27 cellular contexts compared by ENCODE assay signal in the genomic region with DNA sequence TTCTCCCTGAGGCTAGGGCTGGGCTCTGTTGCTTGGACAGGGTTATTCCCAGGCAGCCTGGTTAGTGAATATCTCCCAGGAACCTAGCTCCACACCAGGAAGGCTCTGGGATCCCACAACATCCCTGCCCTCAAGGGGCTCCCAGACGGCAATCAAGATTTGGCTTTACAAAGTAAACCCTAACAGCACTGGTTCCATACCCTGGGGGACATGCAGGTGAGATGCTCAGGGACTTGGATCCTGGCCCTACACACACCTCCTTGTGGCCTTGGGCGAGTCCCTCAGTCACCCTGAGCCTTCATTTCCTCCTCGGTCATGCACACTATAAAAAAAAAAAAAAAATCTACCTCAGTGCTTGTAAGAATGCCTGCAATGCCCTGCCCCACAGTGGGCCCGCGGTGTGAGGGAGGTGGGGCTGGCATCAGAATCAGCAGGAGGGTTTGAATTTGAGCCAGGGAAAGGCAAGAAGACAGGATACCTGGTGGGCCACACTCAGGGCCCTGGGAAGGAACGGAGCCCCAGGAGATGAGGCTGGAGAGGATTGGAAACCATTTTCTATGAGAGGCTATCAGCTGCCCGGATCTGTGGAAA.
DNase-seq lines count a peak whose midpoint lies in the region; ATAC-seq and TF ChIP-seq lines count a peak whose summit lies in the region.
"Had no signal": no experiment of that assay in that cellular context is flagged by ENCODE, and none has a peak within 500 bp of the region (broad histone marks: within the 10 kb centered on the region; RNA-seq: fewer than 3 reads in every experiment).

No MANE protein-coding gene starts in this region.

- ATAC-seq in lower lobe of right lung (no peak), upper lobe of right lung (no peak)
- ATAC-seq: stimulated activated naive CD8-positive, alpha-beta T cell treated with anti-CD3 and anti-CD28 coated beads, Interleukin-15, Interleukin-2, amounts not matched to agents 100 U/mL and 50 U/mL, for 24 hours had no signal

- no peaks in the 10 kb centered on the region for H3K36me3 Mint-ChIP-seq in activated naive CD8-positive, alpha-beta T cell
- peaks cover 2% of the 10 kb centered on the region for H3K36me3 Mint-ChIP-seq in activated naive CD8-positive, alpha-beta T cell treated with anti-CD3 and anti-CD28 coated beads for 36 hours
- H3K36me3 Mint-ChIP-seq in brain = peaks cover 11% of the 10 kb centered on the region
- H3K36me3 Mint-ChIP-seq: naive B cell had no signal

- H3K27me3 Mint-ChIP-seq in activated naive CD8-positive, alpha-beta T cell = no peaks in the 10 kb centered on the region
- H3K27me3 Mint-ChIP-seq in activated naive CD8-positive, alpha-beta T cell treated with anti-CD3 and anti-CD28 coated beads for 36 hours = no peaks in the 10 kb centered on the region
- H3K27me3 Mint-ChIP-seq in brain = no peaks in the 10 kb centered on the region
- H3K27me3 Mint-ChIP-seq: B cell had no signal

- H3K27ac ChIP-seq in lower lobe of right lung = no peak overlapping the region
- no peak overlapping the region for H3K27ac ChIP-seq in upper lobe of right lung
- H3K27ac ChIP-seq: 22Rv1, breast epithelium, ovary, SJCRH30, tibial artery, VCaP had no signal

- H3K9me3 Mint-ChIP-seq in activated naive CD8-positive, alpha-beta T cell (ENCODE audit: low read depth) = no peaks in the 10 kb centered on the region
- H3K9me3 Mint-ChIP-seq in activated naive CD8-positive, alpha-beta T cell treated with anti-CD3 and anti-CD28 coated beads for 36 hours = no peaks in the 10 kb centered on the region
- peaks cover 0 to 2% (median 0%) of the 10 kb centered on the region in 5 experiments for H3K9me3 Mint-ChIP-seq in brain
- H3K9me3 Mint-ChIP-seq: naive B cell had no signal

- intact Hi-C loops in lower lobe of right lung (cut with DNase I) = no loop called here
- intact Hi-C loops in upper lobe of right lung (cut with DNase I) = loop anchor here (10.0 kb wide), 1 partner anchor 117 kb away; no protein-coding TSS in a partner anchor

- H3K36me3 ChIP-seq in lower lobe of right lung (no peaks in the 10 kb centered on the region), upper lobe of right lung (no peaks in the 10 kb centered on the region)
- H3K36me3 ChIP-seq: breast epithelium, ovary, SJCRH30 had no signal

- H3K27ac Mint-ChIP-seq in activated naive CD8-positive, alpha-beta T cell = peak overlapping the region; percentile 66
- H3K27ac Mint-ChIP-seq in activated naive CD8-positive, alpha-beta T cell treated with anti-CD3 and anti-CD28 coated beads for 36 hours = no peak overlapping the region
- H3K27ac Mint-ChIP-seq in brain = peak overlapping the region in 3 of 5 experiments; percentile 20 to 91 (median 90)
- H3K27ac Mint-ChIP-seq: B cell had no signal

- no peaks in the 10 kb centered on the region for H3K4me1 ChIP-seq in lower lobe of right lung
- no peaks in the 10 kb centered on the region for H3K4me1 ChIP-seq in upper lobe of right lung
- H3K4me1 ChIP-seq: breast epithelium, SJCRH30, tibial artery had no signal

- H3K4me3 ChIP-seq in lower lobe of right lung (no peak overlapping the region), upper lobe of right lung (no peak overlapping the region)
- H3K4me3 ChIP-seq: breast epithelium, ovary, SJCRH30, tibial artery had no signal

- no peak overlapping the region for H3K4me3 Mint-ChIP-seq in activated naive CD8-positive, alpha-beta T cell
- no peak overlapping the region for H3K4me3 Mint-ChIP-seq in activated naive CD8-positive, alpha-beta T cell treated with anti-CD3 and anti-CD28 coated beads for 36 hours
- H3K4me3 Mint-ChIP-seq in brain = peak overlapping the region in 3 of 5 experiments; percentile 28 to 73 (median 70)
- H3K4me3 Mint-ChIP-seq: B cell, naive B cell had no signal

- H3K27me3 ChIP-seq in lower lobe of right lung (ENCODE audit: low read depth) (no peaks in the 10 kb centered on the region), upper lobe of right lung (no peaks in the 10 kb centered on the region)
- H3K27me3 ChIP-seq: breast epithelium, ovary, SJCRH30, tibial artery had no signal

- no peak for TF ChIP-seq CTCF in brain (conservative IDR thresholded peaks at IDR 0.05)
- TF ChIP-seq CTCF in lower lobe of right lung (IDR thresholded peaks at IDR 0.05) = no peak
- TF ChIP-seq CTCF in upper lobe of right lung (IDR thresholded peaks at IDR 0.05) = no peak

- no peaks in the 10 kb centered on the region for H3K4me1 Mint-ChIP-seq in activated naive CD8-positive, alpha-beta T cell (ENCODE audit: low read depth)
- H3K4me1 Mint-ChIP-seq in activated naive CD8-positive, alpha-beta T cell treated with anti-CD3 and anti-CD28 coated beads for 36 hours = no peaks in the 10 kb centered on the region
- peaks cover 54% of the 10 kb centered on the region for H3K4me1 Mint-ChIP-seq in brain
- H3K4me1 Mint-ChIP-seq: B cell had no signal

- DNase-seq in activated naive CD8-positive, alpha-beta T cell treated with anti-CD3 and anti-CD28 coated beads for 36 hours = no peak
- DNase-seq in lower lobe of right lung (peak; percentile 13), upper lobe of right lung (peak; percentile 23), NOMO-1 treated with DMSO at 0.1 percent for 48 hours (lab: John Stamatoyannopoulos, UW; ENCODE audit: unreplicated experiment) (no peak), RPMI8226 (no peak)
- DNase-seq in NK-92 treated with Interleukin-12 subunit alpha and Interleukin-12 subunit beta, amount 100 ng/mL, for 24 hours (lab: John Stamatoyannopoulos, UW) = no peak
- DNase-seq: activated CD8-positive, alpha-beta memory T cell treated with anti-CD3 and anti-CD28 coated beads, Interleukin-2, amount 50 U/mL, for 4 hours; activated effector memory CD4-positive, alpha-beta T cell treated with Interleukin-2 at 50 U/mL for 16 hours; HCEC 1CT; hippocampal formation; mammary epithelial cell; naive B cell; NCI-H1105 treated with DMSO at 0.1 percent for 48 hours; NCI-H2107; NCI-H524 treated with DMSO at 0.1 percent for 48 hours; ovary; SJCRH30; stimulated activated CD4-positive, alpha-beta T cell treated with anti-CD3 and anti-CD28 coated beads, Interleukin-2, amount 100 ng/mL, for 48 hours; stimulated activated naive CD8-positive, alpha-beta T cell treated with anti-CD3 and anti-CD28 coated beads, Interleukin-15, Interleukin-2, amounts not matched to agents 100 U/mL and 50 U/mL, for 24 hours; T-helper 1 cell; tibial artery had no signal

- H3K9me3 ChIP-seq in lower lobe of right lung (no peaks in the 10 kb centered on the region), upper lobe of right lung (no peaks in the 10 kb centered on the region)
- H3K9me3 ChIP-seq: breast epithelium, ovary, SJCRH30, tibial artery had no signal

Comparison
In these comparisons a context has a peak if more than half of its experiments do, and no peak if none do; other contexts are left out.
1. H3K4me3 Mint-ChIP-seq: peak in brain (3 of 5); none in activated naive CD8-positive, alpha-beta T cell (single experiment) and activated naive CD8-positive, alpha-beta T cell treated with anti-CD3 and anti-CD28 coated beads for 36 hours (single experiment).
2. DNase-seq: peak in lower lobe of right lung (single experiment) and upper lobe of right lung (single experiment); none in activated naive CD8-positive, alpha-beta T cell treated with anti-CD3 and anti-CD28 coated beads for 36 hours (single experiment), NK-92 treated with Interleukin-12 subunit alpha and Interleukin-12 subunit beta, amount 100 ng/mL, for 24 hours (single experiment), NOMO-1 treated with DMSO at 0.1 percent for 48 hours (single experiment) and RPMI8226 (single experiment).